Comparison of ENCODE assay signal across 8 cellular contexts in the genomic region with DNA sequence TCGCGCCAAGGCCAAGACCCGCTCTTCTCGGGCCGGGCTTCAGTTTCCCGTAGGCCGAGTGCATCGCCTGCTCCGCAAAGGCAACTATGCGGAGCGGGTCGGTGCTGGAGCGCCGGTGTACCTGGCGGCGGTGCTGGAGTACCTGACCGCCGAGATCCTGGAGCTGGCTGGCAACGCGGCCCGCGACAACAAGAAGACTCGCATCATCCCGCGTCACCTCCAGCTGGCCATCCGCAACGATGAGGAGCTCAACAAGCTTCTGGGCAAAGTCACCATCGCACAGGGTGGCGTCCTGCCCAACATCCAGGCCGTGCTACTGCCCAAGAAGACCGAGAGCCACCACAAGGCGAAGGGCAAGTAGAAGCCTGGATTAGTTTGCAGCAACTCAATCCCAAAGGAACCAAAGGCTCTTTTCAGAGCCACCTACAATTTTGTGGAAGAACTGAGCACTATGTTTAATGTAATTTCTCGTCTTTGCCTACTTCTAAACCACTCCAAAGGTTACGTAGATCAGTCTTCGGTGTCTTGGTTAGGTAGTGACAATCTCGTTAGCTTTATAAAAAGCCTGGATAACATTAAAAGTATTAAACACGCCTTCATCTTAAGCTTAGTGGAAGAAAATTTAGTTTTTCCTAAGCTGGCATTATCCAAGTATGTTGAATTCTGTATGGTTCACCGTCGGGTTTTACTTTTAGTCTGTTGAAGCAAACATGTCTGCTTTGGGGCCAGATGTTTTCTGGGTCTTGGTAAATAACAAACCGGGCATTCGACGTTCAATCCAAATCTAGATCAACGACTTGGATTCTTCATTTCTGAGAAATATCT.
A peak's percentile ranks its signal among the peaks of the same experiment; 100 is the strongest.
DNase-seq lines count a peak whose midpoint lies in the region; ATAC-seq and TF ChIP-seq lines count a peak whose summit lies in the region.
"Not testable (repeated sequence)": the region's sequence is repeated elsewhere in the genome, so short reads cannot be mapped to it uniquely, and the experiment has no call there.

No MANE protein-coding gene starts in this region.

- peaks cover 13% of the 10 kb centered on the region; the same call in 1 of the 2 replicates for H3K79me2 ChIP-seq in Loucy (ENCODE audit: insufficient read depth, low read length)

- H3K4me1 ChIP-seq in Loucy (ENCODE audit: insufficient read depth, low read length, poor library complexity, severe bottlenecking) (peaks cover 50% of the 10 kb centered on the region), mononuclear cell (ENCODE audit: insufficient read depth, low read length) (peaks cover 34% of the 10 kb centered on the region)

- peaks cover 13% of the 10 kb centered on the region for H3F3A ChIP-seq in Loucy (ENCODE audit: low read depth)

- not testable (repeated sequence) for H3K36me3 ChIP-seq in Loucy (ENCODE audit: insufficient read depth, low read length)

- not testable (repeated sequence) for H3K27me3 Mint-ChIP-seq in activated naive CD8-positive, alpha-beta T cell treated with anti-CD3 and anti-CD28 coated beads, Interleukin-2, amount 10 ng/mL, durations not matched to agents 7 days and 5 days; stimulated activated naive CD8-positive, alpha-beta T cell treated with anti-CD3 and anti-CD28 coated beads, Interleukin-15, amount 100 ng/mL, for 72 hours

- H3K4me3 Mint-ChIP-seq in activated naive CD8-positive, alpha-beta T cell treated with anti-CD3 and anti-CD28 coated beads, Interleukin-2, amount 10 ng/mL, durations not matched to agents 7 days and 5 days, result peak overlapping the region; percentile 85
- peak overlapping the region; percentile 89 to 94 for H3K4me3 Mint-ChIP-seq in stimulated activated naive CD8-positive, alpha-beta T cell treated with anti-CD3 and anti-CD28 coated beads, Interleukin-15, amount 100 ng/mL, for 72 hours

- POLR2A ChIA-PET in activated naive CD8-positive, alpha-beta T cell treated with anti-CD3 and anti-CD28 coated beads, Interleukin-2, amount 10 ng/mL, durations not matched to agents 7 days and 5 days (lab: Charles Lee), result interaction anchor here (0.6 to 11.1 kb wide), 43 partner anchors 9 to 1788 kb away, joined by 3 to 925 read pairs (median 11); a partner anchor contains a TSS

- peak overlapping the region; percentile 92 for H3K9ac ChIP-seq in Loucy (ENCODE audit: low read depth, low read length, poor library complexity, severe bottlenecking)

- not testable (repeated sequence) for H3K36me3 Mint-ChIP-seq in activated naive CD8-positive, alpha-beta T cell treated with anti-CD3 and anti-CD28 coated beads, Interleukin-2, amount 10 ng/mL, durations not matched to agents 7 days and 5 days

- not testable (repeated sequence) for H3K9me3 Mint-ChIP-seq in activated naive CD8-positive, alpha-beta T cell treated with anti-CD3 and anti-CD28 coated beads, Interleukin-2, amount 10 ng/mL, durations not matched to agents 7 days and 5 days; stimulated activated naive CD8-positive, alpha-beta T cell treated with anti-CD3 and anti-CD28 coated beads, Interleukin-15, amount 100 ng/mL, for 72 hours

- H2AFZ ChIP-seq in Loucy (ENCODE audit: low read length), result not testable (repeated sequence)

- H3K4me2 ChIP-seq in Loucy (ENCODE audit: low read depth, low read length, poor library complexity, severe bottlenecking), result peak overlapping the region; percentile 90

- not testable (repeated sequence) for ATAC-seq in activated naive CD8-positive, alpha-beta T cell treated with anti-CD3 and anti-CD28 coated beads, Interleukin-2, amount 10 ng/mL, durations not matched to agents 7 days and 5 days (ENCODE audit: low read depth)
- ATAC-seq in stimulated activated naive CD8-positive, alpha-beta T cell treated with anti-CD3 and anti-CD28 coated beads, Interleukin-15, amount 100 ng/mL, for 72 hours, result peak; percentile 4

- H4K20me1 ChIP-seq in Loucy (ENCODE audit: insufficient read depth, low read length, poor library complexity, severe bottlenecking), result not testable (repeated sequence)

- in situ Hi-C loops in SK-MEL-5 (cut with HindIII; ENCODE audit: low pct_unique_long_range_greater_than_20kb, low sequenced_read_pairs), result not testable (repeated sequence)

- not testable (repeated sequence) for H3K27me3 ChIP-seq in Loucy (ENCODE audit: insufficient read depth, low read length, poor library complexity, severe bottlenecking); mononuclear cell (ENCODE audit: insufficient read depth, low read length)

- not testable (repeated sequence) for H3K9me3 ChIP-seq in Loucy (ENCODE audit: insufficient read depth, low read depth, low read length); mononuclear cell (ENCODE audit: low read depth, low read length)

- H3K4me3 ChIP-seq in Loucy (ENCODE audit: low read length, poor library complexity, severe bottlenecking), result peak overlapping the region; percentile 85
- peak overlapping the region; percentile 62 for H3K4me3 ChIP-seq in fibroblast of the aortic adventitia (ENCODE audit: low read depth, low read length)
- peak overlapping the region; percentile 56 for H3K4me3 ChIP-seq in mononuclear cell (ENCODE audit: low read length)

- peak; percentile 61 for DNase-seq in DMS53 (lab: John Stamatoyannopoulos, UW)
- peak; percentile 36 for DNase-seq in H4 (ENCODE audit: low spot score)
- peak; percentile 54 for DNase-seq in SK-MEL-5 (ENCODE audit: low read depth, low spot score)
- peak; percentile 63 for DNase-seq in activated naive CD8-positive, alpha-beta T cell treated with anti-CD3 and anti-CD28 coated beads, Interleukin-2, amount 10 ng/mL, durations not matched to agents 7 days and 5 days
- peak; percentile 47 for DNase-seq in fibroblast of the aortic adventitia (ENCODE audit: low read depth)
- DNase-seq in stimulated activated naive CD8-positive, alpha-beta T cell treated with anti-CD3 and anti-CD28 coated beads, Interleukin-15, amount 100 ng/mL, for 72 hours, result peak; percentile 64 to 68

- not testable (repeated sequence) for H3K9me2 ChIP-seq in Loucy (replicated peaks; ENCODE audit: low read depth, low read length)

- TF ChIP-seq CTCF in Loucy (conservative IDR thresholded peaks at IDR 0.05; ENCODE audit: low read length); fibroblast of the aortic adventitia (IDR thresholded peaks at IDR 0.05; ENCODE audit: insufficient read depth, low read length): not testable (repeated sequence)

- peak overlapping the region; percentile 95 for H3K27ac Mint-ChIP-seq in activated naive CD8-positive, alpha-beta T cell treated with anti-CD3 and anti-CD28 coated beads, Interleukin-2, amount 10 ng/mL, durations not matched to agents 7 days and 5 days
- H3K27ac Mint-ChIP-seq in stimulated activated naive CD8-positive, alpha-beta T cell treated with anti-CD3 and anti-CD28 coated beads, Interleukin-15, amount 100 ng/mL, for 72 hours, result peak overlapping the region; percentile 97 to 99

- peaks cover 37% of the 10 kb centered on the region for H3K4me1 Mint-ChIP-seq in activated naive CD8-positive, alpha-beta T cell treated with anti-CD3 and anti-CD28 coated beads, Interleukin-2, amount 10 ng/mL, durations not matched to agents 7 days and 5 days
- H3K4me1 Mint-ChIP-seq in stimulated activated naive CD8-positive, alpha-beta T cell treated with anti-CD3 and anti-CD28 coated beads, Interleukin-15, amount 100 ng/mL, for 72 hours, result peaks cover 75% of the 10 kb centered on the region
